ENCODE assay signal across 12 cellular contexts in genomic region chr7:945556-946255, GRCh38. TPM values are rescaled to one million over a fixed set of nuclear protein-coding genes. Genes with fewer than 3 reads are reported as not detected.
DNase-seq lines count a peak whose midpoint lies in the region; ATAC-seq and TF ChIP-seq lines count a peak whose summit lies in the region.
"Had no signal": no experiment of that assay in that cellular context is flagged by ENCODE, and none has a peak within 500 bp of the region (broad histone marks: within the 10 kb centered on the region; RNA-seq: fewer than 3 reads in every experiment).

No MANE protein-coding gene starts in this region.

- H3K27me3 ChIP-seq in heart left ventricle, result peaks cover 0 to 6% (median 0%) of the 10 kb centered on the region in 9 donors
- peaks cover 37% of the 10 kb centered on the region for H3K27me3 ChIP-seq in left ventricle myocardium inferior (ENCODE audit: low read depth)
- H3K27me3 ChIP-seq: adrenal gland had no signal

- H3K27ac ChIP-seq in heart left ventricle, result no peak overlapping the region
- no peak overlapping the region for H3K27ac ChIP-seq in left ventricle myocardium inferior (replicated peaks)
- H3K27ac ChIP-seq in epithelial cell of prostate, result peak overlapping the region; percentile 98
- H3K27ac ChIP-seq: adrenal gland had no signal

- H3K36me3 ChIP-seq in heart left ventricle (peaks cover 0 to 4% (median 0%) of the 10 kb centered on the region in 9 donors), left ventricle myocardium inferior (no peaks in the 10 kb centered on the region)
- H3K36me3 ChIP-seq: adrenal gland had no signal

- intact Hi-C loops in heart left ventricle (cut with DNase I), result loop anchor here in 1 of 10 donors (5.0 kb wide), 1 partner anchor 33 kb away; no protein-coding TSS in a partner anchor
- intact Hi-C loops in left ventricle myocardium inferior (cut with micrococcal nuclease), result no loop called here
- intact Hi-C loops in activated naive CD4-positive, alpha-beta T cell treated with anti-CD3 and anti-CD28 coated beads for 36 hours (cut with micrococcal nuclease), result no loop called here

- TF ChIP-seq POLR2A in heart left ventricle (IDR thresholded peaks at IDR 0.05), result no peak

- H3K9me3 ChIP-seq in heart left ventricle, result peaks cover 0 to 5% (median 0%) of the 10 kb centered on the region in 12 donors
- peaks cover 7% of the 10 kb centered on the region for H3K9me3 ChIP-seq in left ventricle myocardium inferior (replicated peaks)
- H3K9me3 ChIP-seq: adrenal gland had no signal

- no peaks in the 10 kb centered on the region for H3K36me3 Mint-ChIP-seq in activated naive CD4-positive, alpha-beta T cell treated with anti-CD3 and anti-CD28 coated beads for 36 hours (ENCODE audit: low read depth)

- H3K4me3 ChIP-seq in heart left ventricle, result no peak overlapping the region
- no peak overlapping the region for H3K4me3 ChIP-seq in left ventricle myocardium inferior
- H3K4me3 ChIP-seq: adrenal gland had no signal

- no peak overlapping the region for H3K27ac Mint-ChIP-seq in activated naive CD4-positive, alpha-beta T cell treated with anti-CD3 and anti-CD28 coated beads for 36 hours
- H3K27ac Mint-ChIP-seq: HFFc6 had no signal

- no peaks in the 10 kb centered on the region for H3K27me3 Mint-ChIP-seq in activated naive CD4-positive, alpha-beta T cell treated with anti-CD3 and anti-CD28 coated beads for 36 hours (ENCODE audit: low read depth)

- DNase-seq in heart left ventricle, result peak in 3 of 5 donors; percentile 17 to 55 (median 25)
- no peak for DNase-seq in left ventricle myocardium inferior
- DNase-seq in epithelial cell of prostate (ENCODE audit: low read depth, low spot score), result peak; percentile 84
- peak; percentile 91 for DNase-seq in mucosa of gallbladder (ENCODE audit: low spot score)
- no peak for DNase-seq in activated naive CD4-positive, alpha-beta T cell treated with anti-CD3 and anti-CD28 coated beads for 36 hours
- no peak for DNase-seq in stimulated activated naive CD4-positive, alpha-beta T cell (lab: John Stamatoyannopoulos, UW)
- DNase-seq in UCSD-AML1 (lab: John Stamatoyannopoulos, UW; ENCODE audit: unreplicated experiment), result no peak
- no peak for DNase-seq in activated CD4-positive, alpha-beta T cell treated with anti-CD3 and anti-CD28 coated beads for 4 hours
- DNase-seq: adrenal gland, erythroblast, HFFc6 had no signal

- 80 to 88% (median 85%) methylated on average over 14 to 30 of the region's 30 CpGs for WGBS in heart left ventricle, 4 donors

- H3K4me3 Mint-ChIP-seq in activated naive CD4-positive, alpha-beta T cell treated with anti-CD3 and anti-CD28 coated beads for 36 hours, result no peak overlapping the region
- H3K4me3 Mint-ChIP-seq: HFFc6 had no signal

- TF ChIP-seq CTCF in heart left ventricle (IDR thresholded peaks at IDR 0.05), result no peak
- no peak for TF ChIP-seq CTCF in left ventricle myocardium inferior (IDR thresholded peaks at IDR 0.05; ENCODE audit: borderline replicate concordance)

- CTCF ChIA-PET in activated naive CD4-positive, alpha-beta T cell treated with anti-CD3 and anti-CD28 coated beads for 36 hours (lab: Charles Lee), result interaction anchor here (1.6 kb wide), 1 partner anchor 8 kb away, joined by 4 read pairs; the partner anchor contains the start of gene ADAP1

- peaks cover 14% of the 10 kb centered on the region for H3K4me1 Mint-ChIP-seq in activated naive CD4-positive, alpha-beta T cell treated with anti-CD3 and anti-CD28 coated beads for 36 hours (ENCODE audit: low read depth)

- H3K4me1 ChIP-seq in heart left ventricle (peaks cover 0 to 17% (median 0%) of the 10 kb centered on the region in 12 donors), left ventricle myocardium inferior (no peaks in the 10 kb centered on the region)
- H3K4me1 ChIP-seq: adrenal gland had no signal

- ATAC-seq in heart left ventricle, result peak in 2 of 4 donors; percentile 18 to 45

- peaks cover under 1% of the 10 kb centered on the region for H3K9me3 Mint-ChIP-seq in activated naive CD4-positive, alpha-beta T cell treated with anti-CD3 and anti-CD28 coated beads for 36 hours
- H3K9me3 Mint-ChIP-seq: HFFc6 had no signal

RNA-seq across cellular contexts. Expression of gene ADAP1, which starts 8.8 kb away (rescaled TPM):
- total RNA-seq in heart left ventricle (10 to 100 TPM in 6 of 9 donors, 1 to 10 TPM in 3; 7.0 to 16.5 (median 12.0) TPM), left ventricle myocardium inferior (8.4 TPM), mucosa of gallbladder (52.4 TPM)
- 10 to 100 TPM in 1 of 2 donors, 1 to 10 TPM in 1; 3.1 to 14.0 TPM for polyA plus RNA-seq in heart left ventricle
- 1 to 10 TPM; 8.0 to 9.9 TPM for total RNA-seq in activated naive CD4-positive, alpha-beta T cell treated with anti-CD3 and anti-CD28 coated beads for 36 hours

RNA-seq across cellular contexts. Expression of gene COX19, which starts 29.6 kb away (rescaled TPM):
- total RNA-seq in heart left ventricle (1 to 10 TPM; 3.1 to 7.8 (median 6.5) TPM), left ventricle myocardium inferior (8.5 TPM), mucosa of gallbladder (12.1 TPM)
- 1 to 10 TPM; 5.7 to 6.6 TPM for polyA plus RNA-seq in heart left ventricle
- total RNA-seq in activated naive CD4-positive, alpha-beta T cell treated with anti-CD3 and anti-CD28 coated beads for 36 hours, result 10 to 100 TPM; 12.6 to 15.2 TPM

RNA-seq across cellular contexts. Expression of gene CYP2W1, which starts 37.3 kb away (rescaled TPM):
- not detected for total RNA-seq in heart left ventricle
- not detected for polyA plus RNA-seq in heart left ventricle
- total RNA-seq in left ventricle myocardium inferior, result not detected
- total RNA-seq in mucosa of gallbladder, result 0.46 TPM
- total RNA-seq in activated naive CD4-positive, alpha-beta T cell treated with anti-CD3 and anti-CD28 coated beads for 36 hours, result not detected
- polyA plus RNA-seq: AG04450 had no signal

Comparison
In these comparisons a context has a peak if more than half of its experiments do, and no peak if none do; other contexts are left out.
1. DNase-seq: peak in heart left ventricle (3 of 5), epithelial cell of prostate (single experiment) and mucosa of gallbladder (single experiment); none in left ventricle myocardium inferior (single experiment), activated naive CD4-positive, alpha-beta T cell treated with anti-CD3 and anti-CD28 coated beads for 36 hours (single experiment), stimulated activated naive CD4-positive, alpha-beta T cell (0 of 6), UCSD-AML1 (single experiment) and activated CD4-positive, alpha-beta T cell treated with anti-CD3 and anti-CD28 coated beads for 4 hours (0 of 2).